ENCODE assay signal across 1 cellular context in the genomic region with DNA sequence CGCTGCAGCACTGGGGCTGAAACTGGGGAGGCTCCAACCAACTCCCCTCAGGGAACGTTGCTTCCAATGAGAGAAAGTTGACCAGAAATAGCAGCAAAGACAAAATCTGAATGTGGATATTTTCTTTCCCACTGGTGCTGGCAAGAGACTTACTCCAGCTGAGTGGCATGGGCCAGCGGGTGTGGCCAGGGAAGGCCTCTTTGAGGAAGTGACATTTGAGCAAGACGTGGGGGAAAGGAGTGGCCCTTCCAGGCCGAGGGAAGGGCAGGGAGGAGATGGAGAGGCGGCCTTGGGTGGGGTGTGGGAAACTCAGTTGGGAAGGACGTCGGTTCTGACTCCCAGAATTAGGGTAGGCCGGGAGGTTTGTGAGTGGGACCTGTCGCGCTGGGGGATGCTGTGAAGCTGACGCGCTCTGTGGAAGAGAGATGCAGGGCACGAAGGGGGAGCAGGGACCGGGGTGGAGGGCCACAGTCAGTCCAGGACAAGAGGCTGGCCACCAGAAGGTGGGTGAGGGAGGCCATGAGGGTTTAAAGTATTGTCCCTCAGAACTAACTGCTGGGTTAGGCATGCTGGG.
TF ChIP-seq lines count a peak whose summit lies in the region.

No MANE protein-coding gene starts in this region.

TF ChIP-seq in WTC11, 78 proteins besides CTCF, POLR2A, EP300 and RAD21 (continued from another document):
- TF ChIP-seq, protein P1, sequence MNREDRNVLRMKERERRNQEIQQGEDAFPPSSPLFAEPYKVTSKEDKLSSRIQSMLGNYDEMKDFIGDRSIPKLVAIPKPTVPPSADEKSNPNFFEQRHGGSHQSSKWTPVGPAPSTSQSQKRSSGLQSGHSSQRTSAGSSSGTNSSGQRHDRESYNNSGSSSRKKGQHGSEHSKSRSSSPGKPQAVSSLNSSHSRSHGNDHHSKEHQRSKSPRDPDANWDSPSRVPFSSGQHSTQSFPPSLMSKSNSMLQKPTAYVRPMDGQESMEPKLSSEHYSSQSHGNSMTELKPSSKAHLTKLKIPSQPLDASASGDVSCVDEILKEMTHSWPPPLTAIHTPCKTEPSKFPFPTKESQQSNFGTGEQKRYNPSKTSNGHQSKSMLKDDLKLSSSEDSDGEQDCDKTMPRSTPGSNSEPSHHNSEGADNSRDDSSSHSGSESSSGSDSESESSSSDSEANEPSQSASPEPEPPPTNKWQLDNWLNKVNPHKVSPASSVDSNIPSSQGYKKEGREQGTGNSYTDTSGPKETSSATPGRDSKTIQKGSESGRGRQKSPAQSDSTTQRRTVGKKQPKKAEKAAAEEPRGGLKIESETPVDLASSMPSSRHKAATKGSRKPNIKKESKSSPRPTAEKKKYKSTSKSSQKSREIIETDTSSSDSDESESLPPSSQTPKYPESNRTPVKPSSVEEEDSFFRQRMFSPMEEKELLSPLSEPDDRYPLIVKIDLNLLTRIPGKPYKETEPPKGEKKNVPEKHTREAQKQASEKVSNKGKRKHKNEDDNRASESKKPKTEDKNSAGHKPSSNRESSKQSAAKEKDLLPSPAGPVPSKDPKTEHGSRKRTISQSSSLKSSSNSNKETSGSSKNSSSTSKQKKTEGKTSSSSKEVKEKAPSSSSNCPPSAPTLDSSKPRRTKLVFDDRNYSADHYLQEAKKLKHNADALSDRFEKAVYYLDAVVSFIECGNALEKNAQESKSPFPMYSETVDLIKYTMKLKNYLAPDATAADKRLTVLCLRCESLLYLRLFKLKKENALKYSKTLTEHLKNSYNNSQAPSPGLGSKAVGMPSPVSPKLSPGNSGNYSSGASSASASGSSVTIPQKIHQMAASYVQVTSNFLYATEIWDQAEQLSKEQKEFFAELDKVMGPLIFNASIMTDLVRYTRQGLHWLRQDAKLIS (CRISPR knock-in tag; IDR thresholded peaks at IDR 0.05; ENCODE audit: borderline replicate concordance), result no peak
- no peak for TF ChIP-seq SMAD4 (CRISPR knock-in tag; IDR thresholded peaks at IDR 0.05)
- no peak for TF ChIP-seq TCF7 (CRISPR knock-in tag; IDR thresholded peaks at IDR 0.05; ENCODE audit: low read depth)
- no peak for TF ChIP-seq ZNF396 (CRISPR knock-in tag; IDR thresholded peaks at IDR 0.05; ENCODE audit: borderline replicate concordance)
- TF ChIP-seq NFATC4 (CRISPR knock-in tag; IDR thresholded peaks at IDR 0.05), result no peak
- TF ChIP-seq, protein P2, sequence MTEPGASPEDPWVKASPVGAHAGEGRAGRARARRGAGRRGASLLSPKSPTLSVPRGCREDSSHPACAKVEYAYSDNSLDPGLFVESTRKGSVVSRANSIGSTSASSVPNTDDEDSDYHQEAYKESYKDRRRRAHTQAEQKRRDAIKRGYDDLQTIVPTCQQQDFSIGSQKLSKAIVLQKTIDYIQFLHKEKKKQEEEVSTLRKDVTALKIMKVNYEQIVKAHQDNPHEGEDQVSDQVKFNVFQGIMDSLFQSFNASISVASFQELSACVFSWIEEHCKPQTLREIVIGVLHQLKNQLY (CRISPR knock-in tag; IDR thresholded peaks at IDR 0.05), result no peak
- TF ChIP-seq CREB1 (CRISPR knock-in tag; IDR thresholded peaks at IDR 0.05), result no peak
- no peak for TF ChIP-seq ZNF416 (CRISPR knock-in tag; IDR thresholded peaks at IDR 0.05)
- no peak for TF ChIP-seq CBFB (CRISPR knock-in tag; IDR thresholded peaks at IDR 0.05; ENCODE audit: low read depth)
- no peak for TF ChIP-seq HMGA2 (CRISPR knock-in tag; IDR thresholded peaks at IDR 0.05)
- TF ChIP-seq NR3C1 (CRISPR knock-in tag; conservative IDR thresholded peaks at IDR 0.05; ENCODE audit: low read depth), result no peak
- no peak for TF ChIP-seq FOXJ3 (CRISPR knock-in tag; IDR thresholded peaks at IDR 0.05; ENCODE audit: borderline replicate concordance)
- TF ChIP-seq, protein P3, sequence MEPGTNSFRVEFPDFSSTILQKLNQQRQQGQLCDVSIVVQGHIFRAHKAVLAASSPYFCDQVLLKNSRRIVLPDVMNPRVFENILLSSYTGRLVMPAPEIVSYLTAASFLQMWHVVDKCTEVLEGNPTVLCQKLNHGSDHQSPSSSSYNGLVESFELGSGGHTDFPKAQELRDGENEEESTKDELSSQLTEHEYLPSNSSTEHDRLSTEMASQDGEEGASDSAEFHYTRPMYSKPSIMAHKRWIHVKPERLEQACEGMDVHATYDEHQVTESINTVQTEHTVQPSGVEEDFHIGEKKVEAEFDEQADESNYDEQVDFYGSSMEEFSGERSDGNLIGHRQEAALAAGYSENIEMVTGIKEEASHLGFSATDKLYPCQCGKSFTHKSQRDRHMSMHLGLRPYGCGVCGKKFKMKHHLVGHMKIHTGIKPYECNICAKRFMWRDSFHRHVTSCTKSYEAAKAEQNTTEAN (CRISPR knock-in tag; IDR thresholded peaks at IDR 0.05), result no peak
